Comparison of ENCODE assay signal across 1 cellular context in the genomic region with DNA sequence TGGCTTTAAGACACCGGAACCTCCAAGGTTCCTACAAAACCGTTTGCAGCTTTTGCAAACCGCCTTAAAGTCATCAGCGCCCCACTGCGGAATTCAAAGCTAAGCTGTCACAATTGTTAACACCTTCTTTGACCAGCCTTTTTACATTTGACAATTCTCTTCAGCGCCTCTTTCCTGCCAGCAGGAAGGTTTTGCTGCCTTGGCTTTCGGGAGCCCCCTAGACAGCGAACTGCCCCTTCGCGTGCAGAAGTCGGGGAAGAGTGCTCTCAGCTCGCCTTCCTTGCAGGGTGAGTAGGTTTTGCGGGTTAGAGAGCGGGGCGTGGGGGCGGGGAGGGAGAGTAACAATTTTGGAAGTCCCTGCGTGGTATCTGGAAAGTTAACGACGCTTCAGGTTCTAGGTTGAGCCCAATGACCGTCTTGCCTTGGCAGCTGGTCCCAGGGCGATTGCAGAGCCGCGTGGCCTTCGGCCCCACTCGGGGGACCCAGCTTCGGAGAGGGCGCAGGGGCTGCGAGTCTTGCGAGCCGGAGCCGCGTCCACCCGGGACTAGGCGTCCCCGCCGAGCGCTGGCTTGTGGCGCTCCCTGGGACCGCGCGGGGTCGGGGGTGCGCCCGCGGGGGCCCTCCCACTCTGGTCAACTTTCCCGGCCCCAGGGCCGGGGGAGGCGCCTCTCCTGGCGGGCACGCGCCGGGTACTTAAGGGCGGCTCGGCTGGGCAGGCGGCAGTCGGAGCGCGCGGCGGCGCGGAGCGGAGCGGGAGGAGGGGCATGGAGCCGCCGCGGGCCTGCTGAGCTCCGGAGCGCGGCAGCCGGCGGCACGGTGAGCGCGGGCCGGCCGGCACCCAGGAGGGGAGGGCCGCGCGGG.
TF ChIP-seq lines count a peak whose summit lies in the region.

A gene with protein sequence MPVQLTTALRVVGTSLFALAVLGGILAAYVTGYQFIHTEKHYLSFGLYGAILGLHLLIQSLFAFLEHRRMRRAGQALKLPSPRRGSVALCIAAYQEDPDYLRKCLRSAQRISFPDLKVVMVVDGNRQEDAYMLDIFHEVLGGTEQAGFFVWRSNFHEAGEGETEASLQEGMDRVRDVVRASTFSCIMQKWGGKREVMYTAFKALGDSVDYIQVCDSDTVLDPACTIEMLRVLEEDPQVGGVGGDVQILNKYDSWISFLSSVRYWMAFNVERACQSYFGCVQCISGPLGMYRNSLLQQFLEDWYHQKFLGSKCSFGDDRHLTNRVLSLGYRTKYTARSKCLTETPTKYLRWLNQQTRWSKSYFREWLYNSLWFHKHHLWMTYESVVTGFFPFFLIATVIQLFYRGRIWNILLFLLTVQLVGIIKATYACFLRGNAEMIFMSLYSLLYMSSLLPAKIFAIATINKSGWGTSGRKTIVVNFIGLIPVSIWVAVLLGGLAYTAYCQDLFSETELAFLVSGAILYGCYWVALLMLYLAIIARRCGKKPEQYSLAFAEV (plus strand): TSS at position 153 of the 861 bp plus-strand sequence. CDS start 3,743 bp downstream, outside the sequence.

TF ChIP-seq in SK-N-SH, 30 proteins besides CTCF, POLR2A, EP300 and RAD21 (continued from another document):
- TF ChIP-seq EZH2phosphoT487 (IDR thresholded peaks at IDR 0.05; ENCODE audit: borderline replicate concordance, low read depth) (no peak), NFIC (IDR thresholded peaks at IDR 0.05; ENCODE audit: borderline replicate concordance) (no peak), JUND (IDR thresholded peaks at IDR 0.05) (no peak), CHD2 (IDR thresholded peaks at IDR 0.05; ENCODE audit: low read length, partially characterized antibody) (no peak), SMC3 (IDR thresholded peaks at IDR 0.05; ENCODE audit: low read depth, low read length) (peak; percentile 23; the same call in 1 of the 2 replicates), NRF1 (IDR thresholded peaks at IDR 0.05; ENCODE audit: low read depth, low read length) (no peak), TCF12 (IDR thresholded peaks at IDR 0.05) (no peak)
- TF ChIP-seq, protein P1, sequence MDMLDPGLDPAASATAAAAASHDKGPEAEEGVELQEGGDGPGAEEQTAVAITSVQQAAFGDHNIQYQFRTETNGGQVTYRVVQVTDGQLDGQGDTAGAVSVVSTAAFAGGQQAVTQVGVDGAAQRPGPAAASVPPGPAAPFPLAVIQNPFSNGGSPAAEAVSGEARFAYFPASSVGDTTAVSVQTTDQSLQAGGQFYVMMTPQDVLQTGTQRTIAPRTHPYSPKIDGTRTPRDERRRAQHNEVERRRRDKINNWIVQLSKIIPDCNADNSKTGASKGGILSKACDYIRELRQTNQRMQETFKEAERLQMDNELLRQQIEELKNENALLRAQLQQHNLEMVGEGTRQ (IDR thresholded peaks at IDR 0.05; ENCODE audit: borderline replicate concordance, low read depth, low read length): no peak
- TF ChIP-seq, protein P2, sequence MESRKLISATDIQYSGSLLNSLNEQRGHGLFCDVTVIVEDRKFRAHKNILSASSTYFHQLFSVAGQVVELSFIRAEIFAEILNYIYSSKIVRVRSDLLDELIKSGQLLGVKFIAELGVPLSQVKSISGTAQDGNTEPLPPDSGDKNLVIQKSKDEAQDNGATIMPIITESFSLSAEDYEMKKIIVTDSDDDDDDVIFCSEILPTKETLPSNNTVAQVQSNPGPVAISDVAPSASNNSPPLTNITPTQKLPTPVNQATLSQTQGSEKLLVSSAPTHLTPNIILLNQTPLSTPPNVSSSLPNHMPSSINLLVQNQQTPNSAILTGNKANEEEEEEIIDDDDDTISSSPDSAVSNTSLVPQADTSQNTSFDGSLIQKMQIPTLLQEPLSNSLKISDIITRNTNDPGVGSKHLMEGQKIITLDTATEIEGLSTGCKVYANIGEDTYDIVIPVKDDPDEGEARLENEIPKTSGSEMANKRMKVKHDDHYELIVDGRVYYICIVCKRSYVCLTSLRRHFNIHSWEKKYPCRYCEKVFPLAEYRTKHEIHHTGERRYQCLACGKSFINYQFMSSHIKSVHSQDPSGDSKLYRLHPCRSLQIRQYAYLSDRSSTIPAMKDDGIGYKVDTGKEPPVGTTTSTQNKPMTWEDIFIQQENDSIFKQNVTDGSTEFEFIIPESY (IDR thresholded peaks at IDR 0.05; ENCODE audit: borderline replicate concordance, low read depth): no peak
- TF ChIP-seq, protein P3, sequence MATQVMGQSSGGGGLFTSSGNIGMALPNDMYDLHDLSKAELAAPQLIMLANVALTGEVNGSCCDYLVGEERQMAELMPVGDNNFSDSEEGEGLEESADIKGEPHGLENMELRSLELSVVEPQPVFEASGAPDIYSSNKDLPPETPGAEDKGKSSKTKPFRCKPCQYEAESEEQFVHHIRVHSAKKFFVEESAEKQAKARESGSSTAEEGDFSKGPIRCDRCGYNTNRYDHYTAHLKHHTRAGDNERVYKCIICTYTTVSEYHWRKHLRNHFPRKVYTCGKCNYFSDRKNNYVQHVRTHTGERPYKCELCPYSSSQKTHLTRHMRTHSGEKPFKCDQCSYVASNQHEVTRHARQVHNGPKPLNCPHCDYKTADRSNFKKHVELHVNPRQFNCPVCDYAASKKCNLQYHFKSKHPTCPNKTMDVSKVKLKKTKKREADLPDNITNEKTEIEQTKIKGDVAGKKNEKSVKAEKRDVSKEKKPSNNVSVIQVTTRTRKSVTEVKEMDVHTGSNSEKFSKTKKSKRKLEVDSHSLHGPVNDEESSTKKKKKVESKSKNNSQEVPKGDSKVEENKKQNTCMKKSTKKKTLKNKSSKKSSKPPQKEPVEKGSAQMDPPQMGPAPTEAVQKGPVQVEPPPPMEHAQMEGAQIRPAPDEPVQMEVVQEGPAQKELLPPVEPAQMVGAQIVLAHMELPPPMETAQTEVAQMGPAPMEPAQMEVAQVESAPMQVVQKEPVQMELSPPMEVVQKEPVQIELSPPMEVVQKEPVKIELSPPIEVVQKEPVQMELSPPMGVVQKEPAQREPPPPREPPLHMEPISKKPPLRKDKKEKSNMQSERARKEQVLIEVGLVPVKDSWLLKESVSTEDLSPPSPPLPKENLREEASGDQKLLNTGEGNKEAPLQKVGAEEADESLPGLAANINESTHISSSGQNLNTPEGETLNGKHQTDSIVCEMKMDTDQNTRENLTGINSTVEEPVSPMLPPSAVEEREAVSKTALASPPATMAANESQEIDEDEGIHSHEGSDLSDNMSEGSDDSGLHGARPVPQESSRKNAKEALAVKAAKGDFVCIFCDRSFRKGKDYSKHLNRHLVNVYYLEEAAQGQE (IDR thresholded peaks at IDR 0.05; ENCODE audit: low read depth, low read length): 0 out of 2 replicates have a peak, but pooled peaks have one; percentile 13
